ENCODE assay signal across 8 cellular contexts in genomic region chr17:64145751-64146417, GRCh38. TPM values are rescaled to one million over a fixed set of nuclear protein-coding genes. Genes with fewer than 3 reads are reported as not detected.
DNase-seq lines count a peak whose midpoint lies in the region; ATAC-seq, FAIRE-seq and TF ChIP-seq lines count a peak whose summit lies in the region.

No MANE protein-coding gene starts in this region.

- H3K4me1 ChIP-seq in HAP-1 (peaks cover 8% of the 10 kb centered on the region), foreskin keratinocyte (peaks cover 8% of the 10 kb centered on the region), stomach (peaks cover 27 to 47% (median 34%) of the 10 kb centered on the region in 4 donors)

- DNase-seq in HAP-1 (ENCODE audit: low spot score in 2 of 2) (peak; percentile 96 to 98), MG63 (peak; percentile 98), foreskin keratinocyte (peak; percentile 95 to 98), neural crest cell (ENCODE audit: low read depth, low spot score) (peak; percentile 87), stomach (peak; percentile 97)
- peak; percentile 98 for DNase-seq in activated effector memory CD4-positive, alpha-beta T cell treated with anti-CD3 and anti-CD28 coated beads, Interleukin-2, amount 50 U/mL, for 16 hours

- no peak for TF ChIP-seq EP300 in stomach (IDR thresholded peaks at IDR 0.05)

- no peak overlapping the region for H3K27ac Mint-ChIP-seq in neural crest cell (ENCODE audit: unreplicated experiment)

- peak; percentile 24 for TF ChIP-seq CTCF in foreskin keratinocyte (conservative IDR thresholded peaks at IDR 0.05)
- TF ChIP-seq CTCF in neural crest cell (conservative IDR thresholded peaks at IDR 0.05): no peak
- no peak for TF ChIP-seq CTCF in stomach (IDR thresholded peaks at IDR 0.05)

- H3K4me1 Mint-ChIP-seq in neural crest cell: peaks cover 18% of the 10 kb centered on the region

- H3K4me3 Mint-ChIP-seq in neural crest cell: no peak overlapping the region

- H3K36me3 ChIP-seq in HAP-1 (replicated peaks): peaks cover 21% of the 10 kb centered on the region
- peaks cover 30% of the 10 kb centered on the region for H3K36me3 ChIP-seq in MG63
- H3K36me3 ChIP-seq in stomach: peaks cover 1 to 26% (median 19%) of the 10 kb centered on the region in 4 donors

- H3K27me3 ChIP-seq in HAP-1 (ENCODE audit: low read depth) (no peaks in the 10 kb centered on the region), MG63 (no peaks in the 10 kb centered on the region), foreskin keratinocyte (no peaks in the 10 kb centered on the region), stomach (no peaks in the 10 kb centered on the region)

- H3K9me3 ChIP-seq in HAP-1: no peaks in the 10 kb centered on the region
- no peaks in the 10 kb centered on the region for H3K9me3 ChIP-seq in MG63
- H3K9me3 ChIP-seq in stomach: no peaks in the 10 kb centered on the region

- H3K27ac ChIP-seq in foreskin keratinocyte (peak overlapping the region; percentile 87), stomach (peak overlapping the region; percentile 95 to 98 (median 97))

- in situ Hi-C loops in HAP-1 (cut with MboI; ENCODE audit: low sequenced_read_pairs): loop anchor here (10.0 kb wide), 1 partner anchor 119 kb away; the partner anchor contains the start of gene TEX2

- intact Hi-C loops in stomach (cut with DNase I; ENCODE audit: low total_unique reads): no loop called here

- 0 to 1% (median 0%) methylated on average over 41 to 51 of the region's 51 CpGs for WGBS in stomach, 5 donors

- peak; percentile 92 for ATAC-seq in foreskin keratinocyte

- no peaks in the 10 kb centered on the region for H3K9me3 Mint-ChIP-seq in neural crest cell

- peak; percentile 96 for FAIRE-seq in G401.6 (lab: Jason Lieb, UNC)

- H3K4me3 ChIP-seq in HAP-1 (peak overlapping the region; percentile 91), MG63 (peak overlapping the region; percentile 81), stomach (peak overlapping the region; percentile 69 to 81 (median 74))

- no peaks in the 10 kb centered on the region for H3K27me3 Mint-ChIP-seq in neural crest cell (ENCODE audit: low read depth)

- peak; percentile 100 for TF ChIP-seq POLR2A in Raji (IDR thresholded peaks at IDR 0.05; ENCODE audit: insufficient read depth, low read depth, low read length)
- TF ChIP-seq POLR2A in stomach (IDR thresholded peaks at IDR 0.05): peak in 2 of 4 donors; percentile 88 to 95

- H3K36me3 Mint-ChIP-seq in neural crest cell (ENCODE audit: low read depth): peaks cover 17% of the 10 kb centered on the region

RNA-seq across cellular contexts. Expression of gene ERN1, which starts 15.9 kb away (rescaled TPM):
- total RNA-seq in MG63 (2014; rRNA removed; shearing (Covaris generic); ENCODE audit: low replicate concordance): 3.0 and 6.9 TPM in 2 replicates
- total RNA-seq in foreskin keratinocyte: 5.1 and 5.3 TPM in 2 replicates
- 1.6 and 1.7 TPM in 2 replicates for polyA plus RNA-seq in foreskin keratinocyte
- 8.5 and 11.1 TPM in 2 replicates for total RNA-seq in neural crest cell
- total RNA-seq in stomach: 10 to 100 TPM; 23.7 to 76.4 (median 33.8) TPM
- polyA plus RNA-seq in stomach: 1 to 10 TPM; 4.1 to 6.4 (median 6.1) TPM

Comparison
In these comparisons a context has a peak if more than half of its experiments do, and no peak if none do; other contexts are left out.
1. Peak in every context shown above with its lines: DNase-seq, ATAC-seq, H3K4me3 ChIP-seq and H3K27ac ChIP-seq.